In the genomic region with DNA sequence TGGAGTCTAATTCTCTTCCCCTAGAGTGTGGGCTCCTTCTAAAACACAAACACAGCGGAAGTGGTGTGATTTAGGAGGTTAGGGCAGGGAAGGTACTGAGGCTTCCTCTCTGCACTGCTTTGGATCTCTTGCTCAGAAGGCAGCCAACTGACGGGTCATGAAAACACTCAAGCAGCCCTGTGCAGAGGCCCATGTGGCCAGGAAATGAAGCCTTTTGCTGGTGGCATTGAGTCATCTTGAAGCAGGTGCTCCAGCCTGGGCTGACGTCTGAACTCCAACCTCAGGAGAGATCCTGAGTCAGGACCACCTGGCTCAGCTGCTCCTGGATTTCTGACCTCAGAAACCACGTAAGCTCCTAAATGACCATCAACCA, we compare ENCODE assay signal across 16 cellular contexts.
DNase-seq lines count a peak whose midpoint lies in the region; ATAC-seq and TF ChIP-seq lines count a peak whose summit lies in the region.
"Had no signal": no experiment of that assay in that cellular context is flagged by ENCODE, and none has a peak within 500 bp of the region (broad histone marks: within the 10 kb centered on the region; RNA-seq: fewer than 3 reads in every experiment).

No MANE protein-coding gene starts in this region.

- H3K4me3 ChIP-seq in Peyer's patch: no peak overlapping the region
- H3K4me3 ChIP-seq: lower lobe of right lung, testis had no signal

- H3K27ac ChIP-seq in Peyer's patch: no peak overlapping the region
- H3K27ac ChIP-seq: brain microvascular endothelial cell, lower lobe of right lung, testis had no signal

- H3K27me3 Mint-ChIP-seq in activated CD4-positive, alpha-beta T cell treated with anti-CD3 and anti-CD28 coated beads, Interleukin-2, amount 10 ng/mL, durations not matched to agents 24 days and 14 days: no peaks in the 10 kb centered on the region
- H3K27me3 Mint-ChIP-seq in activated naive CD8-positive, alpha-beta T cell: no peaks in the 10 kb centered on the region

- H3K9me3 ChIP-seq in Peyer's patch: no peaks in the 10 kb centered on the region
- H3K9me3 ChIP-seq: lower lobe of right lung, testis had no signal

- H3K27me3 ChIP-seq in Peyer's patch: no peaks in the 10 kb centered on the region
- H3K27me3 ChIP-seq: brain microvascular endothelial cell, testis had no signal

- H3K4me1 ChIP-seq in Peyer's patch: peaks cover 0 to 6% (median 0%) of the 10 kb centered on the region in 4 donors
- H3K4me1 ChIP-seq: lower lobe of right lung, testis had no signal

- no peak for ATAC-seq in HG02623 (IDR thresholded peaks at IDR 0.05; ENCODE audit: unreplicated experiment)
- ATAC-seq: esophagus mucosa, lower lobe of right lung had no signal

- TF ChIP-seq POLR2A in Peyer's patch (IDR thresholded peaks at IDR 0.05): no peak

- TF ChIP-seq CTCF in Peyer's patch (IDR thresholded peaks at IDR 0.05): no peak

- peak overlapping the region; percentile 96 for H3K27ac Mint-ChIP-seq in activated CD4-positive, alpha-beta T cell treated with anti-CD3 and anti-CD28 coated beads, Interleukin-2, amount 10 ng/mL, durations not matched to agents 24 days and 14 days
- H3K27ac Mint-ChIP-seq in activated naive CD8-positive, alpha-beta T cell: peak overlapping the region; percentile 68

- no peaks in the 10 kb centered on the region for H3K36me3 ChIP-seq in Peyer's patch
- H3K36me3 ChIP-seq: brain microvascular endothelial cell, lower lobe of right lung had no signal

- H3K4me1 Mint-ChIP-seq in activated CD4-positive, alpha-beta T cell treated with anti-CD3 and anti-CD28 coated beads, Interleukin-2, amount 10 ng/mL, durations not matched to agents 24 days and 14 days: peaks cover 51% of the 10 kb centered on the region
- H3K4me1 Mint-ChIP-seq in activated naive CD8-positive, alpha-beta T cell (ENCODE audit: low read depth): peaks cover 47% of the 10 kb centered on the region

- DNase-seq in Peyer's patch: peak in 2 of 3 donors; percentile 22 to 70
- peak; percentile 90 for DNase-seq in activated CD4-positive, alpha-beta T cell treated with anti-CD3 and anti-CD28 coated beads, Interleukin-2, amount 10 ng/mL, durations not matched to agents 24 days and 14 days
- peak; percentile 1 to 17 for DNase-seq in stimulated activated CD8-positive, alpha-beta memory T cell treated with anti-CD3 and anti-CD28 coated beads, Interleukin-7, amount 100 ng/mL, for 4 hours (ENCODE audit: low read depth in 2 of 2)
- DNase-seq in COR-L47 (lab: John Stamatoyannopoulos, UW): no peak
- no peak for DNase-seq in NCI-H748 treated with DMSO at 0.1 percent for 48 hours (lab: John Stamatoyannopoulos, UW)
- DNase-seq in DMS 273 treated with DMSO at 0.1 percent for 48 hours (lab: John Stamatoyannopoulos, UW): no peak
- DNase-seq: brain microvascular endothelial cell, hippocampal formation, Karpas-422, lower lobe of right lung, NCI-H226, SIG-M5, testis had no signal

- H3K9me3 Mint-ChIP-seq in activated CD4-positive, alpha-beta T cell treated with anti-CD3 and anti-CD28 coated beads, Interleukin-2, amount 10 ng/mL, durations not matched to agents 24 days and 14 days: no peaks in the 10 kb centered on the region
- H3K9me3 Mint-ChIP-seq in activated naive CD8-positive, alpha-beta T cell (ENCODE audit: low read depth): no peaks in the 10 kb centered on the region

- intact Hi-C loops in activated CD4-positive, alpha-beta T cell treated with anti-CD3 and anti-CD28 coated beads, Interleukin-2, amount 10 ng/mL, durations not matched to agents 24 days and 14 days (cut with micrococcal nuclease): no loop called here

- peak overlapping the region; percentile 69 for H3K4me3 Mint-ChIP-seq in activated CD4-positive, alpha-beta T cell treated with anti-CD3 and anti-CD28 coated beads, Interleukin-2, amount 10 ng/mL, durations not matched to agents 24 days and 14 days
- H3K4me3 Mint-ChIP-seq in activated naive CD8-positive, alpha-beta T cell: peak overlapping the region; percentile 30

- no peaks in the 10 kb centered on the region for H3K36me3 Mint-ChIP-seq in activated CD4-positive, alpha-beta T cell treated with anti-CD3 and anti-CD28 coated beads, Interleukin-2, amount 10 ng/mL, durations not matched to agents 24 days and 14 days (ENCODE audit: low read depth)
- H3K36me3 Mint-ChIP-seq in activated naive CD8-positive, alpha-beta T cell: no peaks in the 10 kb centered on the region

Comparison
In these comparisons a context has a peak if more than half of its experiments do, and no peak if none do; other contexts are left out.
1. DNase-seq: peak in Peyer's patch (2 of 3), activated CD4-positive, alpha-beta T cell treated with anti-CD3 and anti-CD28 coated beads, Interleukin-2, amount 10 ng/mL, durations not matched to agents 24 days and 14 days (single experiment) and stimulated activated CD8-positive, alpha-beta memory T cell treated with anti-CD3 and anti-CD28 coated beads, Interleukin-7, amount 100 ng/mL, for 4 hours (2 of 2); none in COR-L47 (single experiment), NCI-H748 treated with DMSO at 0.1 percent for 48 hours (single experiment) and DMS 273 treated with DMSO at 0.1 percent for 48 hours (single experiment).